ENCODE assay signal across 1 cellular context in the genomic region with DNA sequence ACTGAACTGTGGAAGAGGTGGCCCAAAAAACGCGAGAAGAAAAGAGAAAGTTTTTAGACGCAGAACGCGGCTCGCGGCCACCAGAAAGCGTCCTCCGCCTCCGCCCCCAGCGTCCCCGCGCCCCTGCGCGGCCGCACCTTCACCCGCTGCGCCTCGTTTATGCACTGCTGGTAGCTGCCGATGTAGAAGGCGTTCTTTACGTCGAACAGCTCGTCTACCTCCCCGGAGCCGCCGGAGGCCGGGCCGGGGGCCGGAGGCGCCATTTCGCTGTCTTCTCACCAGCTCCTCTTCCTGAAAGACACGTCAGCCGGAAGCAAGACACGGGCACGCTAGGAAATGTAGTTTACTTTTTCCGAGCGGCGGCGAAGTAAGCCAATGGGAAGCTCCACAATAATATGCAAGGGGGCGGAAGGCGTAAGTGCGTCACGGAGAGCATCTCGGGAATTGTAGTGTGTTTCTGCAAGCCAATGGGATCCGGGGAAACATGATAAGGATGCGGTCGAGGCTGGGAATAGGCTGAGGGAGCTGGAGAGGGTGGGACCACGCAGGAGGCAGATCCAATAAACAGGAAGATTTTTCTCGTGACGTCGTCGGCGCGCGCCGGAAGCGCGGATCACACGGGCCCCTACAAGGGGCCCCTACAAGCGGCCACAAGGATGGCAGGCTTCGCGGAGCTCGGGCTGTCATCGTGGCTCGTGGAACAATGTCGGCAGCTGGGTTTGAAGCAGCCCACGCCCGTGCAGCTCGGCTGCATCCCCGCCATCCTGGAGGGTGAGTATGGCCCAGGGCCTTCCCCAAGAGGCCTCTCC.
A peak's percentile ranks its signal among the peaks of the same experiment; 100 is the strongest.
TF ChIP-seq lines count a peak whose summit lies in the region.

TSS of gene COPE (minus strand) at position 302 of the 809 bp plus-strand sequence. CDS start at position 263, 39 bp downstream.
TSS of gene DDX49 (plus strand) at position 630 of the 809 bp plus-strand sequence. CDS start at position 657, 27 bp downstream.

TF ChIP-seq in HepG2, 621 proteins besides CTCF, POLR2A, EP300 and RAD21 (continued from another document and continues in another):
- 0 out of 2 replicates have a peak, but pooled peaks have one; percentile 41 for TF ChIP-seq ISL2 (CRISPR knock-in tag; IDR thresholded peaks at IDR 0.05)
- no peak for TF ChIP-seq PCBP2 (optimal IDR thresholded peaks at IDR 0.05; ENCODE audit: low read depth, low read length, poor library complexity, severe bottlenecking)
- TF ChIP-seq, protein P1, sequence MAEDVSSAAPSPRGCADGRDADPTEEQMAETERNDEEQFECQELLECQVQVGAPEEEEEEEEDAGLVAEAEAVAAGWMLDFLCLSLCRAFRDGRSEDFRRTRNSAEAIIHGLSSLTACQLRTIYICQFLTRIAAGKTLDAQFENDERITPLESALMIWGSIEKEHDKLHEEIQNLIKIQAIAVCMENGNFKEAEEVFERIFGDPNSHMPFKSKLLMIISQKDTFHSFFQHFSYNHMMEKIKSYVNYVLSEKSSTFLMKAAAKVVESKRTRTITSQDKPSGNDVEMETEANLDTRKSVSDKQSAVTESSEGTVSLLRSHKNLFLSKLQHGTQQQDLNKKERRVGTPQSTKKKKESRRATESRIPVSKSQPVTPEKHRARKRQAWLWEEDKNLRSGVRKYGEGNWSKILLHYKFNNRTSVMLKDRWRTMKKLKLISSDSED (CRISPR knock-in tag; IDR thresholded peaks at IDR 0.05): no peak
- TF ChIP-seq ELF3 (CRISPR knock-in tag; IDR thresholded peaks at IDR 0.05): peak; percentile 46
- no peak for TF ChIP-seq TEAD2 (CRISPR knock-in tag; IDR thresholded peaks at IDR 0.05)
- no peak for TF ChIP-seq HMG20B (CRISPR knock-in tag; conservative IDR thresholded peaks at IDR 0.05)
- TF ChIP-seq ZNF138 (CRISPR knock-in tag; IDR thresholded peaks at IDR 0.05; ENCODE audit: low read depth): 0 out of 2 replicates have a peak, but pooled peaks have one; percentile 34
- TF ChIP-seq ZNF790 (CRISPR knock-in tag; IDR thresholded peaks at IDR 0.05; ENCODE audit: borderline replicate concordance): no peak
- TF ChIP-seq ZXDC (CRISPR knock-in tag; IDR thresholded peaks at IDR 0.05): peak; percentile 33; the same call in 1 of the 2 replicates
- no peak for TF ChIP-seq EHMT2 (IDR thresholded peaks at IDR 0.05; ENCODE audit: borderline replicate concordance, low read depth, low read length)
- 0 out of 2 replicates have a peak, but pooled peaks have one; percentile 21 for TF ChIP-seq ZSCAN12 (CRISPR knock-in tag; IDR thresholded peaks at IDR 0.05)
- no peak for TF ChIP-seq JUN (CRISPR knock-in tag; IDR thresholded peaks at IDR 0.05)
- no peak for TF ChIP-seq ZNF780A (CRISPR knock-in tag; IDR thresholded peaks at IDR 0.05)
- TF ChIP-seq NFIC (IDR thresholded peaks at IDR 0.05; ENCODE audit: low read length): no peak
- TF ChIP-seq POLR2AphosphoS5 (IDR thresholded peaks at IDR 0.05; ENCODE audit: low read depth, low read length): peak; percentile 86
- TF ChIP-seq ARNT2 (CRISPR knock-in tag; IDR thresholded peaks at IDR 0.05; ENCODE audit: low read depth): peak; percentile 44; the same call in 1 of the 2 replicates
- no peak for TF ChIP-seq SP140L (CRISPR knock-in tag; IDR thresholded peaks at IDR 0.05; ENCODE audit: borderline replicate concordance)
- TF ChIP-seq, protein P2, sequence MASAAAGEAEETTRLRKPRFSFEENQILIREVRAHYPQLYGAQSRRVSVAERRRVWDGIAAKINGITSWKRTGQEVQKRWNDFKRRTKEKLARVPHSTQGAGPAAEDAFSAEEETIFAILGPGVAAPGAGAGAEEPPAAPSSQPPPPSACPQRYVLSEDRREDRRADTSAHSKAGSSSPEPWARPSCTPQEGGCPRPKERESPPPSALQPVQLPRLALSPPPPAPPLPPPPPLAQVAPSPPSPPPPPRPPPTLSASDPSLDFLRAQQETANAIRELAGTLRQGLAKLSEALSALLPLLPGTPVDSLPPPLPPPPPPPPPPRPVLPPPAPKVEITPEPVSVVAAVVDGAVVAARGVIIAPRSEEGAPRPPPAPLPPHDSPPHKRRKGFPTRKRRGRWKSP (CRISPR knock-in tag; IDR thresholded peaks at IDR 0.05): no peak
- no peak for TF ChIP-seq ONECUT2 (CRISPR knock-in tag; IDR thresholded peaks at IDR 0.05)
- TF ChIP-seq SNAPC2 (CRISPR knock-in tag; IDR thresholded peaks at IDR 0.05): no peak
- no peak for TF ChIP-seq TCF7L2 (IDR thresholded peaks at IDR 0.05; ENCODE audit: low read depth, low read length)
- TF ChIP-seq NFYC (CRISPR knock-in tag; IDR thresholded peaks at IDR 0.05): peak; percentile 98
- no peak for TF ChIP-seq ZNF75D (CRISPR knock-in tag; IDR thresholded peaks at IDR 0.05; ENCODE audit: borderline replicate concordance)
- TF ChIP-seq SRSF4 (IDR thresholded peaks at IDR 0.05; ENCODE audit: low read depth, low read length, poor library complexity, severe bottlenecking): no peak
- TF ChIP-seq CEBPZ (IDR thresholded peaks at IDR 0.05; ENCODE audit: low read length): peak; percentile 63
- no peak for TF ChIP-seq ZNF782 (CRISPR knock-in tag; IDR thresholded peaks at IDR 0.05; ENCODE audit: borderline replicate concordance)
- peak; percentile 94; the same call in 1 of the 2 replicates for TF ChIP-seq MXD1 (CRISPR knock-in tag; IDR thresholded peaks at IDR 0.05)
- peak; percentile 88; the same call in 1 of the 2 replicates for TF ChIP-seq ZNF788 (CRISPR knock-in tag; IDR thresholded peaks at IDR 0.05; ENCODE audit: borderline replicate concordance)
- no peak for TF ChIP-seq MBNL3 (CRISPR knock-in tag; conservative IDR thresholded peaks at IDR 0.05)
- no peak for TF ChIP-seq ZBTB20 (CRISPR knock-in tag; IDR thresholded peaks at IDR 0.05; ENCODE audit: borderline replicate concordance, low read depth)
- TF ChIP-seq MZF1 (CRISPR knock-in tag; IDR thresholded peaks at IDR 0.05; ENCODE audit: borderline replicate concordance): no peak
- TF ChIP-seq GPBP1L1 (CRISPR knock-in tag; IDR thresholded peaks at IDR 0.05): no peak
- no peak for TF ChIP-seq TCF7 (IDR thresholded peaks at IDR 0.05; ENCODE audit: low read depth)
- TF ChIP-seq KDM4B (CRISPR knock-in tag; IDR thresholded peaks at IDR 0.05): 0 out of 2 replicates have a peak, but pooled peaks have one; percentile 48
- peak; percentile 47; the same call in 1 of the 2 replicates for TF ChIP-seq ATF7 (IDR thresholded peaks at IDR 0.05)
- TF ChIP-seq ATF7 (CRISPR knock-in tag; IDR thresholded peaks at IDR 0.05): no peak
- peak; percentile 28 for TF ChIP-seq RBM39 (IDR thresholded peaks at IDR 0.05; ENCODE audit: low read depth, low read length, poor library complexity, severe bottlenecking)
- TF ChIP-seq ZKSCAN8 (CRISPR knock-in tag; IDR thresholded peaks at IDR 0.05; ENCODE audit: borderline replicate concordance): no peak; the same call in 1 of the 2 replicates
- TF ChIP-seq MATR3 (CRISPR knock-in tag; IDR thresholded peaks at IDR 0.05): no peak
- TF ChIP-seq ZNF17 (CRISPR knock-in tag; IDR thresholded peaks at IDR 0.05): no peak
- TF ChIP-seq THAP7 (CRISPR knock-in tag; IDR thresholded peaks at IDR 0.05): no peak; the same call in 1 of the 2 replicates
- TF ChIP-seq, protein P3, sequence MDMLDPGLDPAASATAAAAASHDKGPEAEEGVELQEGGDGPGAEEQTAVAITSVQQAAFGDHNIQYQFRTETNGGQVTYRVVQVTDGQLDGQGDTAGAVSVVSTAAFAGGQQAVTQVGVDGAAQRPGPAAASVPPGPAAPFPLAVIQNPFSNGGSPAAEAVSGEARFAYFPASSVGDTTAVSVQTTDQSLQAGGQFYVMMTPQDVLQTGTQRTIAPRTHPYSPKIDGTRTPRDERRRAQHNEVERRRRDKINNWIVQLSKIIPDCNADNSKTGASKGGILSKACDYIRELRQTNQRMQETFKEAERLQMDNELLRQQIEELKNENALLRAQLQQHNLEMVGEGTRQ (IDR thresholded peaks at IDR 0.05; ENCODE audit: low read depth, low read length): peak; percentile 44; the same call in 1 of the 2 replicates
- TF ChIP-seq, protein P3 (CRISPR knock-in tag; IDR thresholded peaks at IDR 0.05; ENCODE audit: borderline replicate concordance): no peak; the same call in 1 of the 2 replicates
- no peak for TF ChIP-seq DR1 (CRISPR knock-in tag; IDR thresholded peaks at IDR 0.05)
- peak; percentile 97; the same call in 1 of the 2 replicates for TF ChIP-seq XBP1 (CRISPR knock-in tag; IDR thresholded peaks at IDR 0.05)
- TF ChIP-seq ETV6 (CRISPR knock-in tag; conservative IDR thresholded peaks at IDR 0.05): no peak
